ENCODE assay signal across 1 cellular context in genomic region chr1:213376862-213377372, GRCh38.
TF ChIP-seq lines count a peak whose summit lies in the region.

No MANE protein-coding gene starts in this region.

TF ChIP-seq in HepG2, 621 proteins besides CTCF, POLR2A, EP300 and RAD21 (continued from another document and continues in another):
- TF ChIP-seq IKZF4 (CRISPR knock-in tag; IDR thresholded peaks at IDR 0.05; ENCODE audit: borderline replicate concordance, low read depth, not compliant biosample characterization) = no peak
- no peak for TF ChIP-seq CAMTA2 (CRISPR knock-in tag; IDR thresholded peaks at IDR 0.05; ENCODE audit: borderline replicate concordance)
- TF ChIP-seq ZNF709 (CRISPR knock-in tag; IDR thresholded peaks at IDR 0.05) = no peak
- no peak for TF ChIP-seq REXO4 (CRISPR knock-in tag; IDR thresholded peaks at IDR 0.05; ENCODE audit: borderline replicate concordance)
- no peak for TF ChIP-seq ZHX2 (IDR thresholded peaks at IDR 0.05; ENCODE audit: low read depth)
- TF ChIP-seq ZHX2 (CRISPR knock-in tag; IDR thresholded peaks at IDR 0.05; ENCODE audit: borderline replicate concordance) = no peak
- TF ChIP-seq ZKSCAN5 (CRISPR knock-in tag; IDR thresholded peaks at IDR 0.05) = no peak
- no peak for TF ChIP-seq ZBTB1 (CRISPR knock-in tag; IDR thresholded peaks at IDR 0.05; ENCODE audit: borderline replicate concordance)
- no peak for TF ChIP-seq ZNF235 (CRISPR knock-in tag; IDR thresholded peaks at IDR 0.05; ENCODE audit: borderline replicate concordance)
- no peak for TF ChIP-seq ZNF468 (CRISPR knock-in tag; IDR thresholded peaks at IDR 0.05)
- no peak for TF ChIP-seq PREB (CRISPR knock-in tag; IDR thresholded peaks at IDR 0.05)
- no peak; the same call in 1 of the 2 replicates for TF ChIP-seq THRA (CRISPR knock-in tag; IDR thresholded peaks at IDR 0.05; ENCODE audit: borderline replicate concordance)
- no peak for TF ChIP-seq ZNF605 (CRISPR knock-in tag; IDR thresholded peaks at IDR 0.05)
- TF ChIP-seq NFATC3 (CRISPR knock-in tag; IDR thresholded peaks at IDR 0.05) = no peak
- TF ChIP-seq, protein P1, sequence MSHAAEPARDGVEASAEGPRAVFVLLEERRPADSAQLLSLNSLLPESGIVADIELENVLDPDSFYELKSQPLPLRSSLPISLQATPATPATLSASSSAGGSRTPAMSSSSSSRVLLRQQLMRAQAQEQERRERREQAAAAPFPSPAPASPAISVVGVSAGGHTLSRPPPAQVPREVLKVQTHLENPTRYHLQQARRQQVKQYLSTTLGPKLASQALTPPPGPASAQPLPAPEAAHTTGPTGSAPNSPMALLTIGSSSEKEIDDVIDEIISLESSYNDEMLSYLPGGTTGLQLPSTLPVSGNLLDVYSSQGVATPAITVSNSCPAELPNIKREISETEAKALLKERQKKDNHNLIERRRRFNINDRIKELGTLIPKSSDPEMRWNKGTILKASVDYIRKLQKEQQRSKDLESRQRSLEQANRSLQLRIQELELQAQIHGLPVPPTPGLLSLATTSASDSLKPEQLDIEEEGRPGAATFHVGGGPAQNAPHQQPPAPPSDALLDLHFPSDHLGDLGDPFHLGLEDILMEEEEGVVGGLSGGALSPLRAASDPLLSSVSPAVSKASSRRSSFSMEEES (CRISPR knock-in tag; IDR thresholded peaks at IDR 0.05) = peak; percentile 67; the same call in 1 of the 2 replicates
- TF ChIP-seq, protein P2, sequence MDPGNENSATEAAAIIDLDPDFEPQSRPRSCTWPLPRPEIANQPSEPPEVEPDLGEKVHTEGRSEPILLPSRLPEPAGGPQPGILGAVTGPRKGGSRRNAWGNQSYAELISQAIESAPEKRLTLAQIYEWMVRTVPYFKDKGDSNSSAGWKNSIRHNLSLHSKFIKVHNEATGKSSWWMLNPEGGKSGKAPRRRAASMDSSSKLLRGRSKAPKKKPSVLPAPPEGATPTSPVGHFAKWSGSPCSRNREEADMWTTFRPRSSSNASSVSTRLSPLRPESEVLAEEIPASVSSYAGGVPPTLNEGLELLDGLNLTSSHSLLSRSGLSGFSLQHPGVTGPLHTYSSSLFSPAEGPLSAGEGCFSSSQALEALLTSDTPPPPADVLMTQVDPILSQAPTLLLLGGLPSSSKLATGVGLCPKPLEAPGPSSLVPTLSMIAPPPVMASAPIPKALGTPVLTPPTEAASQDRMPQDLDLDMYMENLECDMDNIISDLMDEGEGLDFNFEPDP (CRISPR knock-in tag; conservative IDR thresholded peaks at IDR 0.05) = no peak
- TF ChIP-seq HMG20A (CRISPR knock-in tag; IDR thresholded peaks at IDR 0.05; ENCODE audit: borderline replicate concordance) = peak; percentile 54; the same call in 1 of the 2 replicates
- no peak for TF ChIP-seq DNMT3B (CRISPR knock-in tag; conservative IDR thresholded peaks at IDR 0.05)
- no peak for TF ChIP-seq NFIB (CRISPR knock-in tag; IDR thresholded peaks at IDR 0.05; ENCODE audit: borderline replicate concordance)
- no peak for TF ChIP-seq ZNF790 (CRISPR knock-in tag; IDR thresholded peaks at IDR 0.05; ENCODE audit: borderline replicate concordance)
- no peak for TF ChIP-seq ZSCAN9 (CRISPR knock-in tag; IDR thresholded peaks at IDR 0.05; ENCODE audit: borderline replicate concordance)
- TF ChIP-seq, protein P3, sequence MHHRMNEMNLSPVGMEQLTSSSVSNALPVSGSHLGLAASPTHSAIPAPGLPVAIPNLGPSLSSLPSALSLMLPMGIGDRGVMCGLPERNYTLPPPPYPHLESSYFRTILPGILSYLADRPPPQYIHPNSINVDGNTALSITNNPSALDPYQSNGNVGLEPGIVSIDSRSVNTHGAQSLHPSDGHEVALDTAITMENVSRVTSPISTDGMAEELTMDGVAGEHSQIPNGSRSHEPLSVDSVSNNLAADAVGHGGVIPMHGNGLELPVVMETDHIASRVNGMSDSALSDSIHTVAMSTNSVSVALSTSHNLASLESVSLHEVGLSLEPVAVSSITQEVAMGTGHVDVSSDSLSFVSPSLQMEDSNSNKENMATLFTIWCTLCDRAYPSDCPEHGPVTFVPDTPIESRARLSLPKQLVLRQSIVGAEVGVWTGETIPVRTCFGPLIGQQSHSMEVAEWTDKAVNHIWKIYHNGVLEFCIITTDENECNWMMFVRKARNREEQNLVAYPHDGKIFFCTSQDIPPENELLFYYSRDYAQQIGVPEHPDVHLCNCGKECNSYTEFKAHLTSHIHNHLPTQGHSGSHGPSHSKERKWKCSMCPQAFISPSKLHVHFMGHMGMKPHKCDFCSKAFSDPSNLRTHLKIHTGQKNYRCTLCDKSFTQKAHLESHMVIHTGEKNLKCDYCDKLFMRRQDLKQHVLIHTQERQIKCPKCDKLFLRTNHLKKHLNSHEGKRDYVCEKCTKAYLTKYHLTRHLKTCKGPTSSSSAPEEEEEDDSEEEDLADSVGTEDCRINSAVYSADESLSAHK (CRISPR knock-in tag; IDR thresholded peaks at IDR 0.05; ENCODE audit: borderline replicate concordance) = no peak
- no peak for TF ChIP-seq U2AF2 (IDR thresholded peaks at IDR 0.05; ENCODE audit: low read depth, low read length)
- TF ChIP-seq SATB2 (CRISPR knock-in tag; IDR thresholded peaks at IDR 0.05) = no peak
- TF ChIP-seq, protein P4, sequence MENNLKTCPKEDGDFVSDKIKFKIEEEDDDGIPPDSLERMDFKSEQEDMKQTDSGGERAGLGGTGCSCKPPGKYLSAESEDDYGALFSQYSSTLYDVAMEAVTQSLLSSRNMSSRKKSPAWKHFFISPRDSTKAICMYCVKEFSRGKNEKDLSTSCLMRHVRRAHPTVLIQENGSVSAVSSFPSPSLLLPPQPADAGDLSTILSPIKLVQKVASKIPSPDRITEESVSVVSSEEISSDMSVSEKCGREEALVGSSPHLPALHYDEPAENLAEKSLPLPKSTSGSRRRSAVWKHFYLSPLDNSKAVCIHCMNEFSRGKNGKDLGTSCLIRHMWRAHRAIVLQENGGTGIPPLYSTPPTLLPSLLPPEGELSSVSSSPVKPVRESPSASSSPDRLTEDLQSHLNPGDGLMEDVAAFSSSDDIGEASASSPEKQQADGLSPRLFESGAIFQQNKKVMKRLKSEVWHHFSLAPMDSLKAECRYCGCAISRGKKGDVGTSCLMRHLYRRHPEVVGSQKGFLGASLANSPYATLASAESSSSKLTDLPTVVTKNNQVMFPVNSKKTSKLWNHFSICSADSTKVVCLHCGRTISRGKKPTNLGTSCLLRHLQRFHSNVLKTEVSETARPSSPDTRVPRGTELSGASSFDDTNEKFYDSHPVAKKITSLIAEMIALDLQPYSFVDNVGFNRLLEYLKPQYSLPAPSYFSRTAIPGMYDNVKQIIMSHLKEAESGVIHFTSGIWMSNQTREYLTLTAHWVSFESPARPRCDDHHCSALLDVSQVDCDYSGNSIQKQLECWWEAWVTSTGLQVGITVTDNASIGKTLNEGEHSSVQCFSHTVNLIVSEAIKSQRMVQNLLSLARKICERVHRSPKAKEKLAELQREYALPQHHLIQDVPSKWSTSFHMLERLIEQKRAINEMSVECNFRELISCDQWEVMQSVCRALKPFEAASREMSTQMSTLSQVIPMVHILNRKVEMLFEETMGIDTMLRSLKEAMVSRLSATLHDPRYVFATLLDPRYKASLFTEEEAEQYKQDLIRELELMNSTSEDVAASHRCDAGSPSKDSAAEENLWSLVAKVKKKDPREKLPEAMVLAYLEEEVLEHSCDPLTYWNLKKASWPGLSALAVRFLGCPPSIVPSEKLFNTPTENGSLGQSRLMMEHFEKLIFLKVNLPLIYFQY (CRISPR knock-in tag; IDR thresholded peaks at IDR 0.05; ENCODE audit: borderline replicate concordance) = no peak
- peak; percentile 62; the same call in 1 of the 2 replicates for TF ChIP-seq RXRB (CRISPR knock-in tag; IDR thresholded peaks at IDR 0.05; ENCODE audit: borderline replicate concordance)
- 0 out of 2 replicates have a peak, but pooled peaks have one; percentile 24 for TF ChIP-seq HDAC1 (CRISPR knock-in tag; IDR thresholded peaks at IDR 0.05)
- TF ChIP-seq ZFP82 (CRISPR knock-in tag; IDR thresholded peaks at IDR 0.05; ENCODE audit: borderline replicate concordance) = no peak
- TF ChIP-seq KDM6A (CRISPR knock-in tag; IDR thresholded peaks at IDR 0.05; ENCODE audit: low read depth) = no peak
- TF ChIP-seq SP140L (CRISPR knock-in tag; IDR thresholded peaks at IDR 0.05; ENCODE audit: borderline replicate concordance) = no peak
- no peak for TF ChIP-seq ATF7 (IDR thresholded peaks at IDR 0.05)
- TF ChIP-seq ATF7 (CRISPR knock-in tag; IDR thresholded peaks at IDR 0.05) = no peak
- no peak for TF ChIP-seq SMARCE1 (IDR thresholded peaks at IDR 0.05; ENCODE audit: borderline replicate concordance)
- TF ChIP-seq ZNF75D (CRISPR knock-in tag; IDR thresholded peaks at IDR 0.05; ENCODE audit: borderline replicate concordance) = no peak
- TF ChIP-seq NR3C1 (CRISPR knock-in tag; IDR thresholded peaks at IDR 0.05) = no peak
- TF ChIP-seq, protein P5, sequence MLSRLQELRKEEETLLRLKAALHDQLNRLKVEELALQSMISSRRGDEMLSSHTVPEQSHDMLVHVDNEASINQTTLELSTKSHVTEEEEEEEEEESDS (CRISPR knock-in tag; IDR thresholded peaks at IDR 0.05; ENCODE audit: borderline replicate concordance) = no peak
- TF ChIP-seq NFE2L2 (IDR thresholded peaks at IDR 0.05; ENCODE audit: low read length) = no peak
